In genomic region chr3:184696643-184697042, GRCh38 we compare ENCODE assay signal across 18 cellular contexts. TPM values are rescaled to one million over a fixed set of nuclear protein-coding genes. Genes with fewer than 3 reads are reported as not detected.
A peak's percentile ranks its signal among the peaks of the same experiment; 100 is the strongest.
DNase-seq lines count a peak whose midpoint lies in the region; ATAC-seq and TF ChIP-seq lines count a peak whose summit lies in the region.
"Had no signal": no experiment of that assay in that cellular context is flagged by ENCODE, and none has a peak within 500 bp of the region (broad histone marks: within the 10 kb centered on the region; RNA-seq: fewer than 3 reads in every experiment).

No MANE protein-coding gene starts in this region.

- no peak overlapping the region for H3K4me3 ChIP-seq in right cardiac atrium (ENCODE audit: low read length)
- H3K4me3 ChIP-seq in fibroblast of the aortic adventitia (ENCODE audit: low read depth, low read length) = no peak overlapping the region
- H3K4me3 ChIP-seq in lung = no peak overlapping the region
- no peak overlapping the region for H3K4me3 ChIP-seq in upper lobe of right lung
- H3K4me3 ChIP-seq: GM23248, SJSA1 had no signal

- H3K27ac ChIP-seq in right cardiac atrium (ENCODE audit: low read length) = no peak overlapping the region
- no peak overlapping the region for H3K27ac ChIP-seq in lung (ENCODE audit: low read depth in 1 of 2, low read length in 1 of 2)
- no peak overlapping the region for H3K27ac ChIP-seq in upper lobe of right lung
- no peak overlapping the region for H3K27ac ChIP-seq in CD4-positive, alpha-beta T cell (ENCODE audit: low read depth, low read length)
- H3K27ac ChIP-seq: GM23248, SJSA1 had no signal

- H3K27me3 ChIP-seq in right cardiac atrium (ENCODE audit: control insufficient read depth, insufficient read depth) = no peaks in the 10 kb centered on the region
- H3K27me3 ChIP-seq in lung (ENCODE audit: control insufficient read depth, insufficient read depth) = no peaks in the 10 kb centered on the region
- H3K27me3 ChIP-seq in upper lobe of right lung = no peaks in the 10 kb centered on the region
- no peaks in the 10 kb centered on the region for H3K27me3 ChIP-seq in CD4-positive, alpha-beta T cell (ENCODE audit: control insufficient read depth, insufficient read depth, low read length)
- H3K27me3 ChIP-seq: SJSA1 had no signal

- TF ChIP-seq CTCF in fibroblast of the aortic adventitia (IDR thresholded peaks at IDR 0.05; ENCODE audit: insufficient read depth, low read length) = no peak
- no peak for TF ChIP-seq CTCF in lung (IDR thresholded peaks at IDR 0.05; ENCODE audit: control extremely low read depth, extremely low read depth)
- TF ChIP-seq CTCF in upper lobe of right lung (IDR thresholded peaks at IDR 0.05) = no peak
- TF ChIP-seq CTCF in CD4-positive, alpha-beta T cell (IDR thresholded peaks at IDR 0.05) = no peak

- intact Hi-C loops in right cardiac atrium (cut with DNase I) = no loop called here
- intact Hi-C loops in left ventricle myocardium superior (cut with micrococcal nuclease) = no loop called here
- intact Hi-C loops in upper lobe of right lung (cut with DNase I) = no loop called here
- intact Hi-C loops in CD4-positive, alpha-beta T cell (cut with DNase I, micrococcal nuclease) = no loop called here

- no peak overlapping the region for H3K4me3 Mint-ChIP-seq in CD4-positive, alpha-beta T cell

- H3K9me3 Mint-ChIP-seq in CD4-positive, alpha-beta T cell = no peaks in the 10 kb centered on the region

- H3K27ac Mint-ChIP-seq in CD4-positive, alpha-beta T cell = no peak overlapping the region

- H3K4me1 ChIP-seq in right cardiac atrium (ENCODE audit: control insufficient read depth, insufficient read depth, low read length) (no peaks in the 10 kb centered on the region), lung (ENCODE audit: control insufficient read depth in 2 of 2, insufficient read depth in 2 of 2, low read length in 2 of 2) (peaks cover 0 to 3% of the 10 kb centered on the region in 2 donors), upper lobe of right lung (peaks cover 18% of the 10 kb centered on the region)
- H3K4me1 ChIP-seq: SJSA1 had no signal

- H3K4me1 Mint-ChIP-seq in CD4-positive, alpha-beta T cell (ENCODE audit: low read depth) = no peaks in the 10 kb centered on the region

- no peaks in the 10 kb centered on the region for H3K9me3 ChIP-seq in right cardiac atrium (ENCODE audit: control insufficient read depth, low read length)
- H3K9me3 ChIP-seq in lung (ENCODE audit: control insufficient read depth in 2 of 2, insufficient read depth in 1 of 2, low read length in 1 of 2) = no peaks in the 10 kb centered on the region
- H3K9me3 ChIP-seq in upper lobe of right lung = no peaks in the 10 kb centered on the region
- no peaks in the 10 kb centered on the region for H3K9me3 ChIP-seq in CD4-positive, alpha-beta T cell (ENCODE audit: control insufficient read depth, low read length)
- H3K9me3 ChIP-seq: SJSA1 had no signal

- no peaks in the 10 kb centered on the region for H3K36me3 Mint-ChIP-seq in CD4-positive, alpha-beta T cell (ENCODE audit: low read depth)

- POLR2A ChIA-PET in CD4-positive, alpha-beta T cell (lab: Charles Lee) = interaction anchor here (0.9 kb wide), 1 partner anchor 15 kb away, joined by 3 read pairs; the partner anchor contains the start of gene MAGEF1

- peak; percentile 68 to 77 (median 73) for DNase-seq in right cardiac atrium
- DNase-seq in left ventricle myocardium superior = no peak
- DNase-seq in fibroblast of the aortic adventitia (ENCODE audit: low read depth) = peak; percentile 30
- DNase-seq in lung (ENCODE audit: low spot score) = no peak
- DNase-seq in upper lobe of right lung = no peak
- no peak for DNase-seq in NCI-H524 (lab: John Stamatoyannopoulos, UW)
- DNase-seq in CD4-positive, alpha-beta T cell = no peak
- no peak for DNase-seq in Kasumi-1 (lab: John Stamatoyannopoulos, UW)
- DNase-seq: AML-193, COR-L47, GM23248, MM.1S, NCI-H1105, NCI-H1694, NCI-H748 treated with DMSO at 0.1 percent for 48 hours, RPMI8226 had no signal

- WGBS in right cardiac atrium = 66% methylated on average over 10 of the region's 10 CpGs
- WGBS in lung, 2 donors = 65 to 78% methylated on average over 10 of the region's 10 CpGs

- CTCF ChIA-PET in CD4-positive, alpha-beta T cell (lab: Charles Lee) = no interaction called here

- peak; percentile 40 to 60 for ATAC-seq in right cardiac atrium
- ATAC-seq in left ventricle myocardium superior = no peak
- ATAC-seq in lung (ENCODE audit: insufficient read depth, low FRiP score) = peak; percentile 62
- ATAC-seq in upper lobe of right lung = peak; percentile 72
- no peak for ATAC-seq in CD4-positive, alpha-beta T cell (ENCODE audit: poor library complexity)
- ATAC-seq: HCT116 had no signal

- no peaks in the 10 kb centered on the region for H3K27me3 Mint-ChIP-seq in CD4-positive, alpha-beta T cell

- H3K36me3 ChIP-seq in lung (ENCODE audit: control insufficient read depth in 2 of 2, insufficient read depth in 2 of 2, low read length in 2 of 2) (no peaks in the 10 kb centered on the region), upper lobe of right lung (no peaks in the 10 kb centered on the region)
- H3K36me3 ChIP-seq: SJSA1 had no signal

RNA-seq across cellular contexts. Expression of gene MAGEF1, which starts 15.2 kb away (rescaled TPM):
- total RNA-seq in right cardiac atrium (10 to 100 TPM; 25.5 to 29.8 (median 27.3) TPM), left ventricle myocardium superior (27.4 TPM), fibroblast of the aortic adventitia (ENCODE audit: low replicate concordance) (16.8 and 20.1 TPM in 2 replicates), lung (10 to 100 TPM; 30.9 to 35.3 TPM), upper lobe of right lung (30.3 TPM)
- polyA plus RNA-seq in right cardiac atrium (30.4 TPM), lung (10 to 100 TPM; 30.1 to 36.1 TPM)
- 1 to 10 TPM; 5.8 to 6.1 TPM for total RNA-seq in CD4-positive, alpha-beta T cell

Comparison
In these comparisons a context has a peak if more than half of its experiments do, and no peak if none do; other contexts are left out.
1. ATAC-seq: peak in right cardiac atrium (2 of 2), lung (single experiment) and upper lobe of right lung (single experiment); none in left ventricle myocardium superior (single experiment) and CD4-positive, alpha-beta T cell (single experiment).
2. DNase-seq: peak in right cardiac atrium (3 of 3) and fibroblast of the aortic adventitia (single experiment); none in left ventricle myocardium superior (single experiment), lung (single experiment), upper lobe of right lung (single experiment), NCI-H524 (0 of 2), CD4-positive, alpha-beta T cell (0 of 10) and Kasumi-1 (0 of 2).